In the genomic region with DNA sequence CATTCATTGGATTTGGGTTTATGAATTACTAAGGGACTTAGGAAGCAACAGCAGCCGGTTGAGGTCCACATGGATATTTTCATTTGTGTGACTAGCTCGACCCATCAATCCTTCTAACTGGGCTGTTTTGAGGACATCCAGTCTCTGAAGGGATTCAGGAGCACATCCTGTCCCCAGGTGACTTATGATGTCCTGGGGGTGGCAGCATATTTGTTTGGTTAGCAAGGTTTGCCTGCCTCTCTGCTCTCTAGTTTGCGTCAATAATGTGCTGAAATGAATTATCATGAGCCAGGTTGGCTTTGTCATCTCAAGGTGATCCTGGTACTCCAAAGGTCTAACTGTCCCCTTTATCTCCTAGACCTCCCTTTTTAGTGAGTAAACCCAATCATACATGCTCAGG, we compare ENCODE assay signal across 21 cellular contexts. TPM values are rescaled to one million over a fixed set of nuclear protein-coding genes. Genes with fewer than 3 reads are reported as not detected.
"Had no signal": no experiment of that assay in that cellular context is flagged by ENCODE, and none has a peak within 500 bp of the region (broad histone marks: within the 10 kb centered on the region; RNA-seq: fewer than 3 reads in every experiment).

No MANE protein-coding gene starts in this region.

- H3K36me3 ChIP-seq: SJSA1 had no signal

- H3K27me3 ChIP-seq: SJSA1 had no signal

- FAIRE-seq: RCC 7860 had no signal

- H3K4me3 ChIP-seq: SJSA1, SK-N-MC had no signal

- H3K27ac ChIP-seq: SJSA1, SK-N-MC had no signal

- H3K9me3 ChIP-seq: SJSA1 had no signal

- H3K4me1 ChIP-seq: SJSA1 had no signal

- DNase-seq: KBM-7, MV-4-11, NCI-H1048, NCI-H1105, NCI-H1436 treated with DMSO at 0.1 percent for 48 hours, NCI-H187, NCI-H2029, NCI-H2081 treated with DMSO at 0.1 percent for 48 hours, NCI-H2171 treated with DMSO at 0.1 percent for 48 hours, NCI-H345, NCI-H446 treated with DMSO at 0.1 percent for 48 hours, NCI-H526, Right ventricle myocardium superior, RPMI8226, SIG-M5 had no signal

RNA-seq across cellular contexts. Expression of a gene that starts 27.0 kb away (rescaled TPM):
- total RNA-seq: HT1080, LHCN-M2, MCF 10A, Right ventricle myocardium superior, SJSA1 had no signal
